ENCODE assay signal across 1 cellular context in genomic region chr17:56679148-56679766, GRCh38.
TF ChIP-seq lines count a peak whose summit lies in the region.

No MANE protein-coding gene starts in this region.

TF ChIP-seq in neural cell, 6 proteins besides CTCF, POLR2A, EP300 and RAD21:
- no peak for TF ChIP-seq TAF1 (IDR thresholded peaks at IDR 0.05; ENCODE audit: low read depth)
- peak; percentile 75 for TF ChIP-seq SMC3 (conservative IDR thresholded peaks at IDR 0.05; ENCODE audit: poor library complexity)
- no peak for TF ChIP-seq REST (IDR thresholded peaks at IDR 0.05; ENCODE audit: borderline replicate concordance)
TF ChIP-seq in neural cell: peak in this region for 1.
